29 cellular contexts compared by ENCODE assay signal in the genomic region with DNA sequence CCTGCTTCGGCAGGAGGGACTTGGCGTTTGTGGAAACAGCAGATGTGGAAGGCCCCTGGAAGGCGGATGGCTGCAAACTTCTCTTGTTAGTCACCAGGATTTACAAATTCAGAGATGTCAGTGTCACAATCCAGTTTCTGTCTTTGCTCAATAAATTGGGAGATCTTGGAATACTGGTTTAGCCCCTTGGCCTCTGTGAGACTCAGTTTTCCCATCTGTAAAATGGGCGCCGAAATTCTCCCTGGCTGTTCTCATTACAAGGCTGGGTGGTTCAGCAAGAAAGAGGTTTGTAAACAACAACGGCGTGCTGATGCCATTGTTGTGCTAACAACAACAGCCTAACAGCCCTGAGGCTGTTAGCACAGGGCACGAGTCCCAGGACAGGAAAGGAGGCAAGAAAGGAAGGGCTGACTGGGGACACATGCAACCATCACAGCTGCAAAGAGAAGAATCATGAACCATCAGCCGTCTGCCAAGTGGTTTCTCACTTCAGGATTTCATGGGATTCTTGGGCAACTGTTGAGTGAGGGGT. TPM values are rescaled to one million over a fixed set of nuclear protein-coding genes. Genes with fewer than 3 reads are reported as not detected.
"Had no signal": no experiment of that assay in that cellular context is flagged by ENCODE, and none has a peak within 500 bp of the region (broad histone marks: within the 10 kb centered on the region; RNA-seq: fewer than 3 reads in every experiment).

No MANE protein-coding gene starts in this region.

- H3K27ac Mint-ChIP-seq: activated CD4-positive, alpha-beta memory T cell treated with anti-CD3 and anti-CD28 coated beads, Interleukin-2, amount 10 ng/mL, durations not matched to agents 7 days and 5 days; activated CD4-positive, alpha-beta T cell treated with anti-CD3 and anti-CD28 coated beads, Interleukin-2, amount 10 ng/mL, durations not matched to agents 7 days and 5 days; activated naive CD4-positive, alpha-beta T cell treated with anti-CD3 and anti-CD28 coated beads, Interleukin-2, amount 10 ng/mL, durations not matched to agents 7 days and 5 days; activated naive CD4-positive, alpha-beta T cell treated with anti-CD3 and anti-CD28 coated beads, Interleukin-2, amount 50 U/mL, for 72 hours; activated naive CD8-positive, alpha-beta T cell treated with anti-CD3 and anti-CD28 coated beads, Interleukin-2, amount 10 ng/mL, durations not matched to agents 7 days and 5 days; activated T-cell treated with anti-CD3 and anti-CD28 coated beads, Interleukin-2, amount 50 U/mL, for 24 hours; activated T-cell treated with anti-CD3 and anti-CD28 coated beads, Interleukin-2, amount 50 U/mL, for 72 hours; effector memory CD8-positive, alpha-beta T cell had no signal

- H3K36me3 Mint-ChIP-seq: activated naive CD4-positive, alpha-beta T cell treated with anti-CD3 and anti-CD28 coated beads, Interleukin-2, amount 10 ng/mL, durations not matched to agents 7 days and 5 days; activated naive CD4-positive, alpha-beta T cell treated with anti-CD3 and anti-CD28 coated beads, Interleukin-2, amount 50 U/mL, for 72 hours; activated naive CD8-positive, alpha-beta T cell treated with anti-CD3 and anti-CD28 coated beads, Interleukin-2, amount 10 ng/mL, durations not matched to agents 7 days and 5 days had no signal

- H3K4me3 Mint-ChIP-seq: activated CD4-positive, alpha-beta memory T cell treated with anti-CD3 and anti-CD28 coated beads, Interleukin-2, amount 10 ng/mL, durations not matched to agents 7 days and 5 days; activated CD4-positive, alpha-beta T cell treated with anti-CD3 and anti-CD28 coated beads, Interleukin-2, amount 10 ng/mL, durations not matched to agents 7 days and 5 days; activated naive CD4-positive, alpha-beta T cell treated with anti-CD3 and anti-CD28 coated beads, Interleukin-2, amount 10 ng/mL, durations not matched to agents 7 days and 5 days; activated naive CD8-positive, alpha-beta T cell treated with anti-CD3 and anti-CD28 coated beads, Interleukin-2, amount 10 ng/mL, durations not matched to agents 7 days and 5 days; activated T-cell treated with anti-CD3 and anti-CD28 coated beads, Interleukin-2, amount 50 U/mL, for 24 hours; activated T-cell treated with anti-CD3 and anti-CD28 coated beads, Interleukin-2, amount 50 U/mL, for 72 hours; effector memory CD8-positive, alpha-beta T cell had no signal

- H3K4me1 Mint-ChIP-seq: activated CD4-positive, alpha-beta memory T cell treated with anti-CD3 and anti-CD28 coated beads, Interleukin-2, amount 10 ng/mL, durations not matched to agents 7 days and 5 days had no signal

- H3K27ac ChIP-seq: ascending aorta, breast epithelium, cardiac muscle cell, coronary artery, esophagus muscularis mucosa, foreskin keratinocyte, gastrocnemius medialis, heart left ventricle had no signal

- H3K9me3 Mint-ChIP-seq: activated CD4-positive, alpha-beta memory T cell treated with anti-CD3 and anti-CD28 coated beads, Interleukin-2, amount 10 ng/mL, durations not matched to agents 7 days and 5 days; activated CD4-positive, alpha-beta T cell treated with anti-CD3 and anti-CD28 coated beads, Interleukin-2, amount 10 ng/mL, durations not matched to agents 7 days and 5 days; activated naive CD4-positive, alpha-beta T cell treated with anti-CD3 and anti-CD28 coated beads, Interleukin-2, amount 10 ng/mL, durations not matched to agents 7 days and 5 days; activated naive CD4-positive, alpha-beta T cell treated with anti-CD3 and anti-CD28 coated beads, Interleukin-2, amount 50 U/mL, for 72 hours; activated naive CD8-positive, alpha-beta T cell treated with anti-CD3 and anti-CD28 coated beads, Interleukin-2, amount 10 ng/mL, durations not matched to agents 7 days and 5 days; activated T-cell treated with anti-CD3 and anti-CD28 coated beads, Interleukin-2, amount 50 U/mL, for 24 hours; activated T-cell treated with anti-CD3 and anti-CD28 coated beads, Interleukin-2, amount 50 U/mL, for 72 hours; effector memory CD8-positive, alpha-beta T cell had no signal

- ATAC-seq: activated naive CD4-positive, alpha-beta T cell treated with anti-CD3 and anti-CD28 coated beads, Interleukin-2, amount 50 U/mL, for 72 hours; activated T-cell treated with anti-CD3 and anti-CD28 coated beads, Interleukin-2, amount 50 U/mL, for 72 hours; effector memory CD8-positive, alpha-beta T cell; foreskin keratinocyte; gastrocnemius medialis; heart left ventricle had no signal

- H3K36me3 ChIP-seq: ascending aorta, breast epithelium, cardiac muscle cell, esophagus muscularis mucosa, gastrocnemius medialis, heart left ventricle had no signal

- DNase-seq: activated CD4-positive, alpha-beta memory T cell treated with anti-CD3 and anti-CD28 coated beads, Interleukin-2, amount 10 ng/mL, durations not matched to agents 7 days and 5 days; activated CD4-positive, alpha-beta T cell treated with anti-CD3 and anti-CD28 coated beads for 1 hour; activated CD4-positive, alpha-beta T cell treated with anti-CD3 and anti-CD28 coated beads for 4 hours; activated CD4-positive, alpha-beta T cell treated with anti-CD3 and anti-CD28 coated beads, Interleukin-2, amount 10 ng/mL, durations not matched to agents 7 days and 5 days; activated CD4-positive, alpha-beta T cell treated with anti-CD3 and anti-CD28 coated beads, Interleukin-2, amount 50 U/mL, for 4 hours; activated CD8-positive, alpha-beta memory T cell treated with anti-CD3 and anti-CD28 coated beads, Interleukin-2, amount 50 U/mL, for 48 hours; activated gamma-delta T cell; activated naive CD4-positive, alpha-beta T cell; activated naive CD4-positive, alpha-beta T cell treated with anti-CD3 and anti-CD28 coated beads, Interleukin-2, amount 10 ng/mL, durations not matched to agents 7 days and 5 days; activated naive CD8-positive, alpha-beta T cell treated with anti-CD3 and anti-CD28 coated beads, Interleukin-2, amount 10 ng/mL, durations not matched to agents 7 days and 5 days; activated T-cell treated with anti-CD3 and anti-CD28 coated beads for 4 hours; activated T-cell treated with anti-CD3 and anti-CD28 coated beads, Interleukin-2, amount 50 U/mL, for 24 hours; activated T-cell treated with anti-CD3 and anti-CD28 coated beads, Interleukin-2, amount 50 U/mL, for 72 hours; central memory CD4-positive, alpha-beta T cell; dermis blood vessel endothelial cell; effector CD4-positive, alpha-beta T cell; effector memory CD8-positive, alpha-beta T cell; erythroblast; foreskin keratinocyte; gastrocnemius medialis; glutamatergic neuron; heart left ventricle; T-helper 2 cell had no signal

- H3K9me3 ChIP-seq: ascending aorta, breast epithelium, esophagus muscularis mucosa, gastrocnemius medialis, heart left ventricle had no signal

- H3K4me1 ChIP-seq: breast epithelium, foreskin keratinocyte had no signal

- H3K4me3 ChIP-seq: ascending aorta, breast epithelium, cardiac muscle cell, coronary artery, esophagus muscularis mucosa, gastrocnemius medialis, heart left ventricle had no signal

RNA-seq across cellular contexts. Expression of gene TMEM132B, which starts 6.6 kb away (rescaled TPM):
- total RNA-seq: activated CD4-positive, alpha-beta memory T cell treated with anti-CD3 and anti-CD28 coated beads, Interleukin-2, amount 10 ng/mL, durations not matched to agents 7 days and 5 days; activated CD4-positive, alpha-beta T cell treated with anti-CD3 and anti-CD28 coated beads, Interleukin-2, amount 10 ng/mL, durations not matched to agents 7 days and 5 days; activated naive CD4-positive, alpha-beta T cell treated with anti-CD3 and anti-CD28 coated beads, Interleukin-2, amount 50 U/mL, for 72 hours; activated naive CD8-positive, alpha-beta T cell treated with anti-CD3 and anti-CD28 coated beads, Interleukin-2, amount 10 ng/mL, durations not matched to agents 7 days and 5 days; activated T-cell treated with anti-CD3 and anti-CD28 coated beads, Interleukin-2, amount 50 U/mL, for 72 hours had no signal
